ENCODE assay signal across 29 cellular contexts in the genomic region with DNA sequence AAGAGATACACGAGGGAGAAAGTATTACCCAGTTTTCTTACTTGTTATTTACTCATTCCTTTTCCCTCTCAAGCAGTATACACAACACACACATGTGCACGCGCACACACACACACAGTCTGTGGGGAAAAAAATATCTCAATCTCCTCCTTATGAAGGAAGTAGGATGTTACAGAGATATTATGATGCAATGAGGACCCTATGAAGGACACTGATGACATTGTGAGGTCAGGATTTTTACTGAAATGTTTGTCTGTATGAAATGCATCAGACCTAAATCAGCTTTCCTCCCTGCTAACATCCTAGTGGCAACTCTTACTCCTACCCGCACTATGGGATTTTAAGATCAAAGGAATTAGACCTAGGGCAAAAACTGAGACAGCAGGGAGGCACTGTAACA. TPM values are rescaled to one million over a fixed set of nuclear protein-coding genes. Genes with fewer than 3 reads are reported as not detected.
"Had no signal": no experiment of that assay in that cellular context is flagged by ENCODE, and none has a peak within 500 bp of the region (broad histone marks: within the 10 kb centered on the region; RNA-seq: fewer than 3 reads in every experiment).

A gene (plus strand): TSS at position 270 of the 400 bp plus-strand sequence. CDS start 204 bp downstream, outside the sequence.

- H3K4me1 ChIP-seq: neural progenitor cell, parathyroid adenoma, psoas muscle, spleen, suprapubic skin, tibial artery, transverse colon, upper lobe of right lung, uterus had no signal

- H3K4me3 ChIP-seq: neural progenitor cell, ovary, psoas muscle, skin epidermis, smooth muscle cell, spleen, suprapubic skin, testis, tibial artery, transverse colon, upper lobe of right lung, uterus had no signal

- H3K27ac ChIP-seq: neural progenitor cell, parathyroid adenoma, psoas muscle, skin epidermis, suprapubic skin, tibial artery, transverse colon, upper lobe of right lung, uterus had no signal

- H3K9me3 ChIP-seq: ovary, psoas muscle, spleen, suprapubic skin, testis, tibial artery, transverse colon, upper lobe of right lung, uterus had no signal

- H3K79me2 ChIP-seq: parathyroid adenoma had no signal

- H3K4me2 ChIP-seq: neural progenitor cell, smooth muscle cell had no signal

- H3K27me3 ChIP-seq: neural progenitor cell, ovary, spleen, suprapubic skin, testis, tibial artery, transverse colon, upper lobe of right lung, uterus had no signal

- ATAC-seq: natural killer cell; psoas muscle; right cardiac atrium; sciatic nerve; stimulated activated memory B cell treated with anti-CD40 and anti-IgM and Interleukin-4, amounts not matched to agents 10 μg/mL and 1 μg/mL and 100 μg/mL, for 72 hours; stimulated activated naive CD8-positive, alpha-beta T cell treated with anti-CD3 and anti-CD28 coated beads, Interleukin-15, amount 100 ng/mL, for 72 hours; stimulated activated naive CD8-positive, alpha-beta T cell treated with anti-CD3 and anti-CD28 coated beads, Interleukin-15, Interleukin-2, amounts not matched to agents 100 U/mL and 50 U/mL, for 24 hours; upper lobe of right lung had no signal

- H3K9ac ChIP-seq: neural progenitor cell, parathyroid adenoma had no signal

- DNase-seq: natural killer cell; occipital lobe; ovary; psoas muscle; right cardiac atrium; spleen; stimulated activated CD4-positive, alpha-beta T cell treated with anti-CD3 and anti-CD28 coated beads, Interleukin-12 subunit alpha, Interleukin-12 subunit beta, amount 100 ng/mL, for 4 hours; stimulated activated CD4-positive, alpha-beta T cell treated with anti-CD3 and anti-CD28 coated beads, Interleukin-1b, Interleukin-23, amount 100 ng/mL, for 48 hours; stimulated activated CD4-positive, alpha-beta T cell treated with anti-CD3 and anti-CD28 coated beads, Interleukin-4, amount 100 ng/mL, for 1 hour; stimulated activated CD4-positive, alpha-beta T cell treated with anti-CD3 and anti-CD28 coated beads, Interleukin-4, amount 100 ng/mL, for 4 hours; stimulated activated CD8-positive, alpha-beta memory T cell treated with anti-CD3 and anti-CD28 coated beads, Interleukin-4, amount 100 ng/mL, for 48 hours; stimulated activated naive CD4-positive, alpha-beta T cell; stimulated activated naive CD8-positive, alpha-beta T cell treated with anti-CD3 and anti-CD28 coated beads, Interleukin-15, amount 100 ng/mL, for 72 hours; stimulated activated naive CD8-positive, alpha-beta T cell treated with anti-CD3 and anti-CD28 coated beads, Interleukin-15, Interleukin-2, amounts not matched to agents 100 U/mL and 50 U/mL, for 24 hours; substantia nigra; testis; tibial artery; transverse colon; upper lobe of right lung; uterus had no signal

- H2AFZ ChIP-seq: neural progenitor cell, parathyroid adenoma had no signal

- H3K36me3 ChIP-seq: neural progenitor cell, ovary, spleen, suprapubic skin, tibial artery, transverse colon, upper lobe of right lung, uterus had no signal

RNA-seq across cellular contexts. Expression of the gene that starts here (rescaled TPM):
- total RNA-seq: natural killer cell, occipital lobe, osteoblast, psoas muscle, sciatic nerve, smooth muscle cell, suprapubic skin, transverse colon, upper lobe of right lung, urinary bladder had no signal
- polyA plus RNA-seq: psoas muscle, right cardiac atrium, smooth muscle cell had no signal
